Comparison of ENCODE assay signal across 9 cellular contexts in the genomic region with DNA sequence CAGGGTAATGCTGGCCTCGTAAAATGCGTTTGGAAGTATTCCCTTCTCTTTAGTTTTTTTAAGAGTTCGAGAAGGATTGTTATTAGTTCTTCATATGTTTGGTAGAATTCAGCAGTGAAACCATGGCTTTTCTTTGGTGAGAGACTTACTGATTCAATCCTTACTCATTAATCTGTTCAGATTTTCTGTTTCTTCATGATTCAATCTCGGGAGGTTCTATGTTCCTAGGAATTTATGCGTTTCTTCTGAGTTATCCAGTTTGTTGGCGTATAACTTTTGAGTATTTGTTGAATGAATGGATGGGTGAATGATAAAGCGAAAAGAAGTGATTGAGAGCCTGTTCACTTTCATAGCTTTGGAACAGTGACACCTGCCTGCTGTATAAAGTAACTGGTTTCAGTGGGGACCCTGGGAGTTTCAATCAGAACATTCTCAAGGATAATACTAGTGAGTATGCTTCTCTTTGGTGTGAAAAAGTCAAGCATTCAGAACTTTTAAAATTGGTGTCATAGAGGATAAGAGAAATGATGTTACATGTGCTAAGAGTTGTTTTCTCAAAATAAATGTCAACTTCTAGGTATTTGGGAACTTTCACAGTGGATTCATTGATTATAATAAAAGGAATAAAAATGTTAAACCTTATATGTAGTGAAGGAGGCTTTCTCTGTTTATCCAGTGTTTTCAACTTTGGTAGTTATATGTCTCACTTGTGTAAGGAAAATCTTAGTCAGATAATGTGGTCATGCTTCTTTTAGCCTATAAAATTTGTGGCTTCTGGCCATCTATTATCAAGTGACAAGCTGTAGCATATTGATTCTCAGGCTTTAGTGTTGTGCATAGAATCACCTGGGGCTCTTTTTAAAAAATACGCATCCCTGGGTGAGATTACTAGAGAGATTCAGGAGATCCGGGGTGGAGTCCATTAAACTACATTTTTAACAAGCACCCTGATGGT. TPM values are rescaled to one million over a fixed set of nuclear protein-coding genes. Genes with fewer than 3 reads are reported as not detected.
DNase-seq lines count a peak whose midpoint lies in the region; ATAC-seq, FAIRE-seq and TF ChIP-seq lines count a peak whose summit lies in the region.
"Had no signal": no experiment of that assay in that cellular context is flagged by ENCODE, and none has a peak within 500 bp of the region (broad histone marks: within the 10 kb centered on the region; RNA-seq: fewer than 3 reads in every experiment).

No MANE protein-coding gene starts in this region.

- H3K36me3 Mint-ChIP-seq in natural killer cell treated with Interleukin-12 subunit alpha and Interleukin-12 subunit beta and Interleukin-15 and Interleukin-18, amount 100 ng/mL, for 72 hours, result no peaks in the 10 kb centered on the region

- CTCF ChIA-PET in GM12878 (lab: Yijun Ruan, JAX), result interaction anchor here (0.6 to 4.8 kb wide), 21 partner anchors 8 to 119 kb away, joined by 3 to 32 read pairs (median 4); no protein-coding TSS in a partner anchor

- H3K27ac Mint-ChIP-seq in natural killer cell treated with Interleukin-12 subunit alpha and Interleukin-12 subunit beta and Interleukin-15 and Interleukin-18, amount 100 ng/mL, for 72 hours, result peak overlapping the region; percentile 67 to 85

- FAIRE-seq in GM12878 (lab: Jason Lieb, UNC), result peak; percentile 18

- H3K27me3 Mint-ChIP-seq in natural killer cell treated with Interleukin-12 subunit alpha and Interleukin-12 subunit beta and Interleukin-15 and Interleukin-18, amount 100 ng/mL, for 72 hours, result no peaks in the 10 kb centered on the region

- no peaks in the 10 kb centered on the region for H3K9me3 Mint-ChIP-seq in natural killer cell treated with Interleukin-12 subunit alpha and Interleukin-12 subunit beta and Interleukin-15 and Interleukin-18, amount 100 ng/mL, for 72 hours

- DNase-seq in DND-41 (no peak), GM12878 (ENCODE audit: low read depth, low spot score) (no peak), SJCRH30 (no peak), NCI-H446 treated with DMSO at 0.1 percent for 48 hours (lab: John Stamatoyannopoulos, UW) (no peak), NCI-H2171 (lab: John Stamatoyannopoulos, UW) (no peak), testis (no peak)
- DNase-seq in natural killer cell treated with Interleukin-12 subunit alpha and Interleukin-12 subunit beta and Interleukin-15 and Interleukin-18, amount 100 ng/mL, for 72 hours (ENCODE audit: low spot score), result no peak
- DNase-seq: retina had no signal

- H3K36me3 ChIP-seq in DND-41 (ENCODE audit: insufficient read depth, low read length) (no peaks in the 10 kb centered on the region), GM12878 (ENCODE audit: control insufficient read depth in 2 of 2, insufficient read depth in 2 of 2, low read length in 1 of 2) (no peaks in the 10 kb centered on the region; a peak in 1 of 4 replicates), SJCRH30 (peaks cover 15% of the 10 kb centered on the region; the same call in 1 of the 2 replicates), testis (ENCODE audit: low read depth, missing control alignments) (no peaks in the 10 kb centered on the region)

- H3K4me3 ChIP-seq in DND-41 (ENCODE audit: low read depth in 1 of 2, low read length in 2 of 2), result no peak overlapping the region
- H3K4me3 ChIP-seq in GM12878, result no peak overlapping the region
- no peak overlapping the region for H3K4me3 ChIP-seq in SJCRH30
- no peak overlapping the region for H3K4me3 ChIP-seq in testis

- no peak for TF ChIP-seq EP300 in Ishikawa (IDR thresholded peaks at IDR 0.05; ENCODE audit: borderline replicate concordance)
- no peak for TF ChIP-seq EP300 in GM12878 (IDR thresholded peaks at IDR 0.05; ENCODE audit: borderline replicate concordance in 1 of 2, control insufficient read depth in 1 of 2, low read depth in 2 of 2, low read length in 2 of 2)

- BruUV-seq in GM12878 (replicated peaks; lab: Mats Ljungman, UMichigan), result no TSS peak

- POLR2A ChIA-PET in GM12878 (lab: Charles Lee), result interaction anchor here (0.6 to 0.9 kb wide), 3 partner anchors 12 to 202 kb away, joined by 3 to 4 read pairs (median 3); a partner anchor contains a TSS

- H3K4me2 ChIP-seq in DND-41 (ENCODE audit: insufficient read depth, low read length) (no peak overlapping the region), GM12878 (ENCODE audit: control insufficient read depth, insufficient read depth) (peak overlapping the region; percentile 17; the same call in 1 of the 2 replicates)

- peaks cover 15% of the 10 kb centered on the region; the same call in 1 of the 2 replicates for H4K20me1 ChIP-seq in DND-41 (ENCODE audit: insufficient read depth, low read length)
- H4K20me1 ChIP-seq in GM12878 (ENCODE audit: control insufficient read depth, insufficient read depth), result no peaks in the 10 kb centered on the region

- no peaks in the 10 kb centered on the region for H3K27me3 ChIP-seq in DND-41 (ENCODE audit: insufficient read depth, low read length, poor library complexity)
- H3K27me3 ChIP-seq in GM12878 (replicated peaks in 1 of 2; ENCODE audit: control insufficient read depth in 2 of 2, insufficient read depth in 2 of 2, low read length in 1 of 2), result no peaks in the 10 kb centered on the region
- no peaks in the 10 kb centered on the region for H3K27me3 ChIP-seq in SJCRH30
- H3K27me3 ChIP-seq in testis, result no peaks in the 10 kb centered on the region

- H3K27ac ChIP-seq in DND-41 (ENCODE audit: low read length) (no peak overlapping the region), GM12878 (ENCODE audit: control insufficient read depth, insufficient read depth) (peak overlapping the region; percentile 54), SJCRH30 (no peak overlapping the region), testis (no peak overlapping the region)

- H2AFZ ChIP-seq in DND-41 (ENCODE audit: low read depth, low read length) (no peak overlapping the region), GM12878 (ENCODE audit: control insufficient read depth, low read depth, low read length) (no peak overlapping the region)

- TF ChIP-seq RAD21 in Ishikawa (IDR thresholded peaks at IDR 0.05; ENCODE audit: low read depth) (peak; percentile 21; the same call in 1 of the 2 replicates), GM12878 (IDR thresholded peaks at IDR 0.05; ENCODE audit: insufficient read depth, low read depth, low read length) (peak; percentile 61)

- H3K9me3 ChIP-seq in DND-41 (ENCODE audit: insufficient read depth, low read length, severe bottlenecking) (no peaks in the 10 kb centered on the region), GM12878 (replicated peaks; ENCODE audit: control insufficient read depth, insufficient read depth, low read length) (no peaks in the 10 kb centered on the region), SJCRH30 (replicated peaks) (no peaks in the 10 kb centered on the region), testis (no peaks in the 10 kb centered on the region)

- H3K79me2 ChIP-seq in DND-41 (ENCODE audit: insufficient read depth, low read length) (peaks cover 76% of the 10 kb centered on the region), GM12878 (ENCODE audit: control insufficient read depth, insufficient read depth, low read length) (peaks cover 78% of the 10 kb centered on the region)

- TF ChIP-seq CTCF in DND-41 (IDR thresholded peaks at IDR 0.05; ENCODE audit: borderline replicate concordance, extremely low read depth, low read length, poor library complexity, severe bottlenecking), result peak; percentile 27
- peak; percentile 21 to 37 (median 27); a peak in 4 of 6 replicates for TF ChIP-seq CTCF in GM12878 (IDR thresholded peaks at IDR 0.05 in 2 of 3, conservative IDR thresholded peaks at IDR 0.05 in 1 of 3; ENCODE audit: control insufficient read depth in 2 of 3, extremely low read depth in 1 of 3, insufficient read depth in 1 of 3, low read depth in 3 of 3, low read length in 3 of 3)
- TF ChIP-seq CTCF in testis (IDR thresholded peaks at IDR 0.05), result no peak

- H3K4me1 ChIP-seq in DND-41 (ENCODE audit: insufficient read depth, low read length), result peaks cover 5% of the 10 kb centered on the region; the same call in 1 of the 2 replicates
- peaks cover 33% of the 10 kb centered on the region for H3K4me1 ChIP-seq in GM12878 (ENCODE audit: control insufficient read depth, insufficient read depth, low read length)
- H3K4me1 ChIP-seq in SJCRH30, result no peaks in the 10 kb centered on the region
- H3K4me1 ChIP-seq in testis, result no peaks in the 10 kb centered on the region

- peak overlapping the region; percentile 76 for H3K4me3 Mint-ChIP-seq in natural killer cell treated with Interleukin-12 subunit alpha and Interleukin-12 subunit beta and Interleukin-15 and Interleukin-18, amount 100 ng/mL, for 72 hours

- no peak overlapping the region for H3K9ac ChIP-seq in DND-41 (ENCODE audit: low read depth, low read length)
- no peak overlapping the region; the same call in 1 of the 2 replicates for H3K9ac ChIP-seq in GM12878 (ENCODE audit: control insufficient read depth, insufficient read depth, low read length)

- RAD21 ChIA-PET in GM12878 (lab: Charles Lee; ENCODE audit: unreplicated experiment), result interaction anchor here (2.7 to 5.6 kb wide), 2 partner anchors 10 to 19 kb away, joined by 15 to 34 read pairs; a partner anchor contains a TSS

- WGBS in GM12878 (ENCODE audit: insufficient coverage, insufficient replicate concordance, low lambda C conversion rate, missing lambda C conversion rate), result 42% methylated on average over 9 of the region's 9 CpGs
- WGBS in testis, 2 donors, result 75% methylated on average over 9 of the region's 9 CpGs

- in situ Hi-C loops in GM12878 (cut with MboI), result no loop called here

- TF ChIP-seq POLR2A in GM12878 (IDR thresholded peaks at IDR 0.05; ENCODE audit: low read depth, low read length) (no peak), testis (IDR thresholded peaks at IDR 0.05) (no peak)

- H3K4me1 Mint-ChIP-seq in natural killer cell treated with Interleukin-12 subunit alpha and Interleukin-12 subunit beta and Interleukin-15 and Interleukin-18, amount 100 ng/mL, for 72 hours (ENCODE audit: low read depth in 2 of 2), result peaks cover 42 to 46% of the 10 kb centered on the region in 2 donors

- SMC1A ChIA-PET in GM12878 (lab: Charles Lee; ENCODE audit: uncharacterized antibody, unreplicated experiment), result interaction anchor here (0.7 to 5.5 kb wide), 17 partner anchors 12 to 203 kb away, joined by 3 to 30 read pairs (median 3); no protein-coding TSS in a partner anchor

- ATAC-seq in DND-41 (ENCODE audit: insufficient read depth, low read depth) (no peak), GM12878 (peak; percentile 15; the same call in 1 of the 3 replicates)
- no peak for ATAC-seq in natural killer cell treated with Interleukin-12 subunit alpha and Interleukin-12 subunit beta and Interleukin-15 and Interleukin-18, amount 100 ng/mL, for 72 hours

- intact Hi-C loops in GM12878 (cut with micrococcal nuclease; ENCODE audit: unreplicated experiment) (loop anchor here (1.0 to 2.0 kb wide), 3 partner anchors 11 to 204 kb away; a partner anchor contains a TSS), testis (cut with DNase I; ENCODE audit: low total_unique reads) (no loop called here)

RNA-seq across cellular contexts. Expression of a gene that starts 11.7 kb away (rescaled TPM):
- total RNA-seq in GM12878 (2013; cell fraction: nucleolus; rRNA removed), result 357 and 406 TPM in 2 replicates
- total RNA-seq in GM12878 (2014; rRNA removed) (39.8 and 44.6 TPM in 2 replicates), GM12878 (2014; rRNA removed; fragmentation: Illumina TruSeq; extraction: Trizol) (41.5 and 50.4 TPM in 2 replicates), GM12878 (2021) (40.0 and 48.3 TPM in 2 replicates), testis (100 to 1,000 TPM in 1 of 2 donors, 10 to 100 TPM in 1; 80.2 to 173 TPM)
- polyA plus RNA-seq in GM12878 (2011; ENCODE audit: low read depth), result 22.3 TPM
- polyA plus RNA-seq in GM12878 (2011; rRNA removed) (111 and 132 TPM in 2 replicates), GM12878 (2014; fragmentation: Illumina TruSeq; extraction: Trizol) (44.9 and 49.5 TPM in 2 replicates), GM12878 (2014; fragmentation: Nextera tagmentation; extraction: Ambion mirVana) (1 to 10 TPM; 3.9 to 7.3 TPM), GM12878 (2014; rRNA removed) (133 and 136 TPM in 2 replicates), GM12878 (2016; fragmentation: Nextera tagmentation; extraction: Ambion mirVana) (10 to 100 TPM; 26.6 to 26.8 TPM), testis (ENCODE audit: insufficient read depth, low read depth, low replicate concordance) (43.4 TPM)
- polyA plus RNA-seq in GM12878 (2011; cell fraction: cytosol; rRNA removed), result 95.9 and 99.7 TPM in 2 replicates
- 131 and 218 TPM in 2 replicates for polyA plus RNA-seq in GM12878 (2011; cell fraction: nucleus; rRNA removed)
- polyA plus RNA-seq in GM12878 (2012), result 25.2 and 25.3 TPM in 2 replicates
- 169 and 228 TPM in 2 replicates for polyA minus RNA-seq in GM12878 (2011; rRNA and poly(A)+ RNA removed)
- polyA minus RNA-seq in GM12878 (2011; cell fraction: cytosol; rRNA and poly(A)+ RNA removed), result 25.3 and 42.1 TPM in 2 replicates
- 61.1 and 89.3 TPM in 2 replicates for polyA minus RNA-seq in GM12878 (2011; cell fraction: nucleus; rRNA and poly(A)+ RNA removed)
- 10 to 100 TPM; 67.3 to 74.7 TPM for total RNA-seq in natural killer cell treated with Interleukin-12 subunit alpha and Interleukin-12 subunit beta and Interleukin-15 and Interleukin-18, amount 100 ng/mL, for 72 hours
- 79.8 and 144 TPM in 2 replicates for total RNA-seq in SJCRH30 (2014; rRNA removed; shearing (Covaris generic))

RNA-seq across cellular contexts. Expression of a gene that starts 53.1 kb away (rescaled TPM):
- total RNA-seq in GM12878 (2013; cell fraction: nucleolus; rRNA removed), result 25.4 and 27.5 TPM in 2 replicates
- 48.3 and 63.8 TPM in 2 replicates for total RNA-seq in GM12878 (2014; rRNA removed)
- total RNA-seq in GM12878 (2014; rRNA removed; fragmentation: Illumina TruSeq; extraction: Trizol), result 61.5 and 64.6 TPM in 2 replicates
- total RNA-seq in GM12878 (2021), result 64.6 and 71.3 TPM in 2 replicates
- polyA plus RNA-seq in GM12878 (2011; ENCODE audit: low read depth), result 15.6 TPM
- 43.2 and 76.1 TPM in 2 replicates for polyA plus RNA-seq in GM12878 (2011; rRNA removed)
- polyA plus RNA-seq in GM12878 (2011; cell fraction: cytosol; rRNA removed), result 10.8 and 19.8 TPM in 2 replicates
- polyA plus RNA-seq in GM12878 (2011; cell fraction: nucleus; rRNA removed), result 10.2 and 11.0 TPM in 2 replicates
- 26.0 and 32.2 TPM in 2 replicates for polyA plus RNA-seq in GM12878 (2012)
- 82.3 and 101 TPM in 2 replicates for polyA plus RNA-seq in GM12878 (2014; fragmentation: Illumina TruSeq; extraction: Trizol)
- 10 to 100 TPM; 25.5 to 35.5 TPM for polyA plus RNA-seq in GM12878 (2014; fragmentation: Nextera tagmentation; extraction: Ambion mirVana)
- polyA plus RNA-seq in GM12878 (2014; rRNA removed), result 54.2 and 65.6 TPM in 2 replicates
- 100 to 1,000 TPM in 1 of 2 experiments, 10 to 100 TPM in 1; 98.9 to 101 TPM for polyA plus RNA-seq in GM12878 (2016; fragmentation: Nextera tagmentation; extraction: Ambion mirVana)
- polyA minus RNA-seq in GM12878 (2011; rRNA and poly(A)+ RNA removed), result 22.0 and 35.8 TPM in 2 replicates
- 15.8 and 20.3 TPM in 2 replicates for polyA minus RNA-seq in GM12878 (2011; cell fraction: cytosol; rRNA and poly(A)+ RNA removed)
- polyA minus RNA-seq in GM12878 (2011; cell fraction: nucleus; rRNA and poly(A)+ RNA removed), result 4.0 and 7.4 TPM in 2 replicates
- total RNA-seq in natural killer cell treated with Interleukin-12 subunit alpha and Interleukin-12 subunit beta and Interleukin-15 and Interleukin-18, amount 100 ng/mL, for 72 hours, result 10 to 100 TPM; 36.0 to 66.1 TPM
- total RNA-seq in SJCRH30 (2014; rRNA removed; shearing (Covaris generic)), result 61.4 and 67.4 TPM in 2 replicates
- total RNA-seq in testis, result 10 to 100 TPM; 79.5 to 83.6 TPM
- 80.5 TPM for polyA plus RNA-seq in testis (ENCODE audit: insufficient read depth, low read depth, low replicate concordance)

Comparison
In these comparisons a context has a peak if more than half of its experiments do, and no peak if none do; other contexts are left out.
1. CTCF ChIP-seq: peak in DND-41 (single experiment) and GM12878 (3 of 3); none in testis (0 of 3).